In genomic region chr17:82648165-82648668, GRCh38 we compare ENCODE assay signal across 8 cellular contexts. TPM values are rescaled to one million over a fixed set of nuclear protein-coding genes. Genes with fewer than 3 reads are reported as not detected.
A peak's percentile ranks its signal among the peaks of the same experiment; 100 is the strongest.
DNase-seq lines count a peak whose midpoint lies in the region; ATAC-seq, FAIRE-seq and TF ChIP-seq lines count a peak whose summit lies in the region.

WDR45B (minus strand) TSS chr17:82648444; CDS start chr17:82648340, 104 bp downstream.

- H3K36me3 ChIP-seq in prostate gland: peaks cover 0 to 5% of the 10 kb centered on the region in 2 donors

- peak within 1 kb of the TSS; percentile 92 to 100 for H3K4me3 ChIP-seq in prostate gland

- TF ChIP-seq POLR2A in GM12892 (IDR thresholded peaks at IDR 0.05; ENCODE audit: low read depth, low read length) (peak; percentile 94), prostate gland (IDR thresholded peaks at IDR 0.05) (peak; percentile 98)

- no peaks in the 10 kb centered on the region for H3K4me1 ChIP-seq in prostate gland (replicated peaks)

- no peaks in the 10 kb centered on the region for H3K27me3 ChIP-seq in prostate gland (replicated peaks; ENCODE audit: insufficient read depth)

- peaks cover 2% of the 10 kb centered on the region for H3K36me3 Mint-ChIP-seq in T-helper 17 cell (ENCODE audit: low read depth)

- ATAC-seq in HG02884 (IDR thresholded peaks at IDR 0.05; ENCODE audit: unreplicated experiment): peak; percentile 75
- peak; percentile 92 for ATAC-seq in T-helper 17 cell
- ATAC-seq in left ventricle myocardium superior: peak; percentile 97

- H3K27ac Mint-ChIP-seq in T-helper 17 cell: no peak within 1 kb of the TSS

- peak; percentile 99 for FAIRE-seq in GM12892 (lab: Jason Lieb, UNC)

- peak within 1 kb of the TSS; percentile 89 for H3K4me3 Mint-ChIP-seq in T-helper 17 cell

- DNase-seq in GM12892 (ENCODE audit: insufficient read length): peak; percentile 94
- DNase-seq in NCI-H1694 treated with DMSO at 0.1 percent for 48 hours (lab: John Stamatoyannopoulos, UW): peak; percentile 88
- DNase-seq in T-helper 17 cell: peak; percentile 70 to 83 (median 79)
- peak; percentile 30 to 98 (median 93) for DNase-seq in amygdala (lab: John Stamatoyannopoulos, UW)
- peak; percentile 98 for DNase-seq in left ventricle myocardium superior
- peak; percentile 94 for DNase-seq in prostate gland (ENCODE audit: low spot score)
- DNase-seq in ureter (ENCODE audit: low spot score): peak; percentile 96

- H3K4me1 Mint-ChIP-seq in T-helper 17 cell: peaks cover 24% of the 10 kb centered on the region

- H3K27ac ChIP-seq in prostate gland: peak within 1 kb of the TSS; percentile 94 to 99

- H3K9me3 ChIP-seq in T-helper 17 cell (ENCODE audit: control insufficient read depth, low read length, poor library complexity, severe bottlenecking) (no peaks in the 10 kb centered on the region), prostate gland (no peaks in the 10 kb centered on the region)

- H3K27me3 Mint-ChIP-seq in T-helper 17 cell: no peaks in the 10 kb centered on the region

- TF ChIP-seq CTCF in prostate gland (IDR thresholded peaks at IDR 0.05): peak in 1 of 4 experiments; percentile 16

- intact Hi-C loops in left ventricle myocardium superior (cut with micrococcal nuclease) (no loop called here), prostate gland (cut with DNase I) (loop anchor here (2.0 to 5.0 kb wide), 2 partner anchors 51 to 104 kb away; partner anchors contain the start of genes RAB40B and TBCD)

- WGBS in prostate gland: 1% methylated on average over 34 of the region's 67 CpGs

RNA-seq across cellular contexts. Expression of gene WDR45B, which starts in this region (rescaled TPM):
- polyA plus RNA-seq in GM12892 (2012; ENCODE audit: missing spikeins): 36.7 TPM
- total RNA-seq in T-helper 17 cell: 10 to 100 TPM; 65.6 to 67.1 TPM
- 37.3 TPM for total RNA-seq in left ventricle myocardium superior
- 100 to 1,000 TPM in 1 of 2 donors, 10 to 100 TPM in 1; 97.8 to 146 TPM for total RNA-seq in prostate gland
- 96.0 TPM for total RNA-seq in ureter

Comparison
In these comparisons a context has a peak if more than half of its experiments do, and no peak if none do; other contexts are left out.
1. Peak in every context shown above with its lines: DNase-seq, ATAC-seq, H3K4me3 ChIP-seq and H3K27ac ChIP-seq.